Comparison of ENCODE assay signal across 1 cellular context in the genomic region with DNA sequence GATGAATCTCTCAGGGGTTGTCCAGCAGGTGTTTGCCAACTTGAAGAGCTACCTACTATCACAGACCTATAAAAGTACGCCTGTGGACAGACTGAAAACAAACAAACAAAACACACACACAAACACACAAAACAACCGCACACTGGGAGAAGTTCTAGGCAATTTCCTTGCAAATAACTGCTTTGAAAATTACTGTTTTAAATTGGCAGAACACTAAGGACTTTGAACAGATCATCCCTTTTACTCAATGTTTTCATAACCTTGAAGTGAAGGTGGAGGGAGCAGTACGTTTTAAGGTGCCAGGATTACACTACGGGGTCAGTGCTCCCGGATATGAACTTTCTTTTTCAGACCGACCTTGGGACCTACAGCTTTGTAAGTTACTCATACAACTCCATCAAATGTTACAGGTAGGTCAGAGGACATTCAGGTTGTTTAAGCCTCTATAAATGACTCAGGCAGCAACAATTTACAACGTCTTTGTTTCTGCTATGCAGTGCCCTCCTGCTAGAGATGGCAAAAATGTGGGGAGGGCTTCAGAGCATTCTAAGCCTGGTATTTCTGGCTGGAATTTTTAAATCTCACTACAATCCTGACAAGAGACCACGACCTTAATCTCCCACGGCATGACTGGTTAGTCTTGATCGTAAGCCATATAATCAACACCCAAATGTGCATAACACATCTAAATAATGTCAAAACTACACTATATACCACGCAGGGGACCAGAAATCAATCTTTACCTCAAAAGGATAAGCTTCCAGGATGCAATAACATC.
A peak's percentile ranks its signal among the peaks of the same experiment; 100 is the strongest.
TF ChIP-seq lines count a peak whose summit lies in the region.

No MANE protein-coding gene starts in this region.

TF ChIP-seq in HepG2, 621 proteins besides CTCF, POLR2A, EP300 and RAD21 (continued from another document and continues in another):
- TF ChIP-seq PRDM4 (CRISPR knock-in tag; IDR thresholded peaks at IDR 0.05; ENCODE audit: borderline replicate concordance), result no peak
- TF ChIP-seq KDM3A (CRISPR knock-in tag; IDR thresholded peaks at IDR 0.05; ENCODE audit: low read depth), result no peak
- no peak for TF ChIP-seq EZH2 (conservative IDR thresholded peaks at IDR 0.05; ENCODE audit: low read depth, low read length)
- TF ChIP-seq ZNF777 (CRISPR knock-in tag; IDR thresholded peaks at IDR 0.05), result no peak
- TF ChIP-seq ZNF441 (CRISPR knock-in tag; IDR thresholded peaks at IDR 0.05; ENCODE audit: borderline replicate concordance), result no peak
- TF ChIP-seq, protein P1, sequence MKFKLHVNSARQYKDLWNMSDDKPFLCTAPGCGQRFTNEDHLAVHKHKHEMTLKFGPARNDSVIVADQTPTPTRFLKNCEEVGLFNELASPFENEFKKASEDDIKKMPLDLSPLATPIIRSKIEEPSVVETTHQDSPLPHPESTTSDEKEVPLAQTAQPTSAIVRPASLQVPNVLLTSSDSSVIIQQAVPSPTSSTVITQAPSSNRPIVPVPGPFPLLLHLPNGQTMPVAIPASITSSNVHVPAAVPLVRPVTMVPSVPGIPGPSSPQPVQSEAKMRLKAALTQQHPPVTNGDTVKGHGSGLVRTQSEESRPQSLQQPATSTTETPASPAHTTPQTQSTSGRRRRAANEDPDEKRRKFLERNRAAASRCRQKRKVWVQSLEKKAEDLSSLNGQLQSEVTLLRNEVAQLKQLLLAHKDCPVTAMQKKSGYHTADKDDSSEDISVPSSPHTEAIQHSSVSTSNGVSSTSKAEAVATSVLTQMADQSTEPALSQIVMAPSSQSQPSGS (CRISPR knock-in tag; IDR thresholded peaks at IDR 0.05), result peak; percentile 73; the same call in 1 of the 2 replicates
- TF ChIP-seq, protein P2, sequence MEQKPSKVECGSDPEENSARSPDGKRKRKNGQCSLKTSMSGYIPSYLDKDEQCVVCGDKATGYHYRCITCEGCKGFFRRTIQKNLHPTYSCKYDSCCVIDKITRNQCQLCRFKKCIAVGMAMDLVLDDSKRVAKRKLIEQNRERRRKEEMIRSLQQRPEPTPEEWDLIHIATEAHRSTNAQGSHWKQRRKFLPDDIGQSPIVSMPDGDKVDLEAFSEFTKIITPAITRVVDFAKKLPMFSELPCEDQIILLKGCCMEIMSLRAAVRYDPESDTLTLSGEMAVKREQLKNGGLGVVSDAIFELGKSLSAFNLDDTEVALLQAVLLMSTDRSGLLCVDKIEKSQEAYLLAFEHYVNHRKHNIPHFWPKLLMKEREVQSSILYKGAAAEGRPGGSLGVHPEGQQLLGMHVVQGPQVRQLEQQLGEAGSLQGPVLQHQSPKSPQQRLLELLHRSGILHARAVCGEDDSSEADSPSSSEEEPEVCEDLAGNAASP (CRISPR knock-in tag; IDR thresholded peaks at IDR 0.05; ENCODE audit: borderline replicate concordance), result peak; percentile 63; the same call in 1 of the 2 replicates
- TF ChIP-seq, protein P3, sequence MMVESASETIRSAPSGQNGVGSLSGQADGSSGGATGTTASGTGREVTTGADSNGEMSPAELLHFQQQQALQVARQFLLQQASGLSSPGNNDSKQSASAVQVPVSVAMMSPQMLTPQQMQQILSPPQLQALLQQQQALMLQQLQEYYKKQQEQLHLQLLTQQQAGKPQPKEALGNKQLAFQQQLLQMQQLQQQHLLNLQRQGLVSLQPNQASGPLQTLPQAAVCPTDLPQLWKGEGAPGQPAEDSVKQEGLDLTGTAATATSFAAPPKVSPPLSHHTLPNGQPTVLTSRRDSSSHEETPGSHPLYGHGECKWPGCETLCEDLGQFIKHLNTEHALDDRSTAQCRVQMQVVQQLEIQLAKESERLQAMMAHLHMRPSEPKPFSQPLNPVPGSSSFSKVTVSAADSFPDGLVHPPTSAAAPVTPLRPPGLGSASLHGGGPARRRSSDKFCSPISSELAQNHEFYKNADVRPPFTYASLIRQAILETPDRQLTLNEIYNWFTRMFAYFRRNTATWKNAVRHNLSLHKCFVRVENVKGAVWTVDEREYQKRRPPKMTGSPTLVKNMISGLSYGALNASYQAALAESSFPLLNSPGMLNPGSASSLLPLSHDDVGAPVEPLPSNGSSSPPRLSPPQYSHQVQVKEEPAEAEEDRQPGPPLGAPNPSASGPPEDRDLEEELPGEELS (CRISPR knock-in tag; IDR thresholded peaks at IDR 0.05), result peak; percentile 83
- no peak for TF ChIP-seq SSRP1 (CRISPR knock-in tag; IDR thresholded peaks at IDR 0.05)
- TF ChIP-seq, protein P4, sequence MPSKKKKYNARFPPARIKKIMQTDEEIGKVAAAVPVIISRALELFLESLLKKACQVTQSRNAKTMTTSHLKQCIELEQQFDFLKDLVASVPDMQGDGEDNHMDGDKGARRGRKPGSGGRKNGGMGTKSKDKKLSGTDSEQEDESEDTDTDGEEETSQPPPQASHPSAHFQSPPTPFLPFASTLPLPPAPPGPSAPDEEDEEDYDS (CRISPR knock-in tag; IDR thresholded peaks at IDR 0.05), result peak; percentile 51; the same call in 1 of the 2 replicates
- TF ChIP-seq ZNF317 (CRISPR knock-in tag; IDR thresholded peaks at IDR 0.05), result no peak
- no peak for TF ChIP-seq SALL2 (CRISPR knock-in tag; IDR thresholded peaks at IDR 0.05)
- no peak for TF ChIP-seq ONECUT2 (CRISPR knock-in tag; IDR thresholded peaks at IDR 0.05)
- TF ChIP-seq ATF7-NPFF (CRISPR knock-in tag; IDR thresholded peaks at IDR 0.05; ENCODE audit: low read depth), result no peak; the same call in 1 of the 2 replicates
- TF ChIP-seq SP1 (IDR thresholded peaks at IDR 0.05), result no peak
- TF ChIP-seq SP1 (CRISPR knock-in tag; IDR thresholded peaks at IDR 0.05), result no peak
- TF ChIP-seq PLSCR1 (CRISPR knock-in tag; IDR thresholded peaks at IDR 0.05; ENCODE audit: borderline replicate concordance), result no peak
- no peak for TF ChIP-seq ZNF251 (CRISPR knock-in tag; IDR thresholded peaks at IDR 0.05)
- no peak for TF ChIP-seq ZC3H4 (CRISPR knock-in tag; IDR thresholded peaks at IDR 0.05; ENCODE audit: borderline replicate concordance)
- TF ChIP-seq, protein P5, sequence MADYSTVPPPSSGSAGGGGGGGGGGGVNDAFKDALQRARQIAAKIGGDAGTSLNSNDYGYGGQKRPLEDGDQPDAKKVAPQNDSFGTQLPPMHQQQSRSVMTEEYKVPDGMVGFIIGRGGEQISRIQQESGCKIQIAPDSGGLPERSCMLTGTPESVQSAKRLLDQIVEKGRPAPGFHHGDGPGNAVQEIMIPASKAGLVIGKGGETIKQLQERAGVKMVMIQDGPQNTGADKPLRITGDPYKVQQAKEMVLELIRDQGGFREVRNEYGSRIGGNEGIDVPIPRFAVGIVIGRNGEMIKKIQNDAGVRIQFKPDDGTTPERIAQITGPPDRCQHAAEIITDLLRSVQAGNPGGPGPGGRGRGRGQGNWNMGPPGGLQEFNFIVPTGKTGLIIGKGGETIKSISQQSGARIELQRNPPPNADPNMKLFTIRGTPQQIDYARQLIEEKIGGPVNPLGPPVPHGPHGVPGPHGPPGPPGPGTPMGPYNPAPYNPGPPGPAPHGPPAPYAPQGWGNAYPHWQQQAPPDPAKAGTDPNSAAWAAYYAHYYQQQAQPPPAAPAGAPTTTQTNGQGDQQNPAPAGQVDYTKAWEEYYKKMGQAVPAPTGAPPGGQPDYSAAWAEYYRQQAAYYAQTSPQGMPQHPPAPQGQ (CRISPR knock-in tag; IDR thresholded peaks at IDR 0.05; ENCODE audit: borderline replicate concordance), result no peak
- TF ChIP-seq KIAA2018 (CRISPR knock-in tag; IDR thresholded peaks at IDR 0.05; ENCODE audit: borderline replicate concordance), result no peak
- TF ChIP-seq SIN3B (IDR thresholded peaks at IDR 0.05; ENCODE audit: low read length), result no peak
- peak; percentile 59; the same call in 1 of the 2 replicates for TF ChIP-seq ZMYM2 (CRISPR knock-in tag; IDR thresholded peaks at IDR 0.05)
- TF ChIP-seq NKX3-1 (CRISPR knock-in tag; IDR thresholded peaks at IDR 0.05), result no peak
- TF ChIP-seq SIX4 (CRISPR knock-in tag; IDR thresholded peaks at IDR 0.05), result peak; percentile 16; the same call in 1 of the 2 replicates
- no peak for TF ChIP-seq FIP1L1 (IDR thresholded peaks at IDR 0.05; ENCODE audit: borderline replicate concordance, insufficient read depth, low read depth, low read length)
- no peak for TF ChIP-seq SMAD1 (CRISPR knock-in tag; IDR thresholded peaks at IDR 0.05; ENCODE audit: borderline replicate concordance, low read depth)
- no peak for TF ChIP-seq RARG (CRISPR knock-in tag; IDR thresholded peaks at IDR 0.05; ENCODE audit: low read depth)
- peak; percentile 71 for TF ChIP-seq HHEX (CRISPR knock-in tag; IDR thresholded peaks at IDR 0.05)
- TF ChIP-seq, protein P6, sequence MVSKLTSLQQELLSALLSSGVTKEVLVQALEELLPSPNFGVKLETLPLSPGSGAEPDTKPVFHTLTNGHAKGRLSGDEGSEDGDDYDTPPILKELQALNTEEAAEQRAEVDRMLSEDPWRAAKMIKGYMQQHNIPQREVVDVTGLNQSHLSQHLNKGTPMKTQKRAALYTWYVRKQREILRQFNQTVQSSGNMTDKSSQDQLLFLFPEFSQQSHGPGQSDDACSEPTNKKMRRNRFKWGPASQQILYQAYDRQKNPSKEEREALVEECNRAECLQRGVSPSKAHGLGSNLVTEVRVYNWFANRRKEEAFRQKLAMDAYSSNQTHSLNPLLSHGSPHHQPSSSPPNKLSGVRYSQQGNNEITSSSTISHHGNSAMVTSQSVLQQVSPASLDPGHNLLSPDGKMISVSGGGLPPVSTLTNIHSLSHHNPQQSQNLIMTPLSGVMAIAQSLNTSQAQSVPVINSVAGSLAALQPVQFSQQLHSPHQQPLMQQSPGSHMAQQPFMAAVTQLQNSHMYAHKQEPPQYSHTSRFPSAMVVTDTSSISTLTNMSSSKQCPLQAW (CRISPR knock-in tag; IDR thresholded peaks at IDR 0.05), result no peak
- no peak for TF ChIP-seq ZNF724P (CRISPR knock-in tag; IDR thresholded peaks at IDR 0.05; ENCODE audit: borderline replicate concordance)
- TF ChIP-seq ZNF644 (CRISPR knock-in tag; IDR thresholded peaks at IDR 0.05; ENCODE audit: low read depth), result no peak
- TF ChIP-seq ARNT2 (CRISPR knock-in tag; IDR thresholded peaks at IDR 0.05; ENCODE audit: low read depth), result 0 out of 2 replicates have a peak, but pooled peaks have one; percentile 11
